ENCODE assay signal across 19 cellular contexts in genomic region chr11:23653071-23653675, GRCh38.
"Had no signal": no experiment of that assay in that cellular context is flagged by ENCODE, and none has a peak within 500 bp of the region (broad histone marks: within the 10 kb centered on the region; RNA-seq: fewer than 3 reads in every experiment).

No MANE protein-coding gene starts in this region.

- H3K4me3 Mint-ChIP-seq: natural killer cell treated with Interleukin-12 subunit alpha and Interleukin-12 subunit beta and Interleukin-15 and Interleukin-18, amount 100 ng/mL, for 72 hours had no signal

- H3K4me3 ChIP-seq: dorsolateral prefrontal cortex, gastroesophageal sphincter, left lung, lung, psoas muscle, thoracic aorta, transverse colon had no signal

- H3K9me3 ChIP-seq: gastroesophageal sphincter, psoas muscle, thoracic aorta, transverse colon had no signal

- ATAC-seq: gastroesophageal sphincter; left lung; natural killer cell treated with Interleukin-12 subunit alpha and Interleukin-12 subunit beta and Interleukin-15 and Interleukin-18, amount 100 ng/mL, for 72 hours; psoas muscle; sciatic nerve had no signal

- H2AFZ ChIP-seq: parathyroid adenoma had no signal

- H3K27me3 ChIP-seq: dorsolateral prefrontal cortex, gastroesophageal sphincter, left lung, transverse colon had no signal

- H3K27me3 Mint-ChIP-seq: natural killer cell treated with Interleukin-12 subunit alpha and Interleukin-12 subunit beta and Interleukin-15 and Interleukin-18, amount 100 ng/mL, for 72 hours had no signal

- H3K4me1 ChIP-seq: gastroesophageal sphincter, left lung, parathyroid adenoma, psoas muscle, transverse colon had no signal

- H3K27ac ChIP-seq: dorsolateral prefrontal cortex, gastroesophageal sphincter, left lung, parathyroid adenoma, psoas muscle, thoracic aorta, transverse colon had no signal

- DNase-seq: central memory CD4-positive, alpha-beta T cell; cortex of kidney; dorsolateral prefrontal cortex; effector CD8-positive, alpha-beta T cell; glutamatergic neuron; mesenchymal stem cell; midbrain; psoas muscle; retina; stimulated activated CD4-positive, alpha-beta T cell treated with anti-CD3 and anti-CD28 coated beads, Interleukin-12 subunit alpha, Interleukin-12 subunit beta, amount 100 ng/mL, for 4 hours; stimulated activated naive CD4-positive, alpha-beta T cell treated with Interleukin-2 at 50 U/mL for 16 hours; transverse colon had no signal

- H3K9ac ChIP-seq: parathyroid adenoma had no signal

- H3K36me3 ChIP-seq: gastroesophageal sphincter, left lung, thoracic aorta, transverse colon had no signal

- H3K27ac Mint-ChIP-seq: natural killer cell treated with Interleukin-12 subunit alpha and Interleukin-12 subunit beta and Interleukin-15 and Interleukin-18, amount 100 ng/mL, for 72 hours had no signal
